1 cellular context compared by ENCODE assay signal in the genomic region with DNA sequence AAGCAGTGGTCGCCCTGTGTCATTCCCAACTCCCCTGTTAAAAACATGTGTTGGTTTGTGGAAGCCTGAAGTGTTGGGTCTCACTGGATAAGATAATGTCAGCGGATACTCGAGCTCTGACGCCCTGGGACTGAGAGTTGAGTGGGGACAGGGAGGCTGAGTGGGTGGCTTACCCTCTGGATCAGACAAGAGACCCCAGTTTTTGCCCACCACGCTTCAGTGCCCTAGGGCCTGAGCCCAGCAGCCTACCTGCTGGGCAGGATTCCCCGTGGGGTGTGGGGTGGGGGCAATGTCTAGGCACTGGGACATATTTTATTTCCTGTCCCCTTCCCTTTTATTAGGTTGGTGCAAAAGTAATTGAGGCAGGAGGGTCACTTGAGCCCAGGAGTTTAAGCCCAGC.
TF ChIP-seq lines count a peak whose summit lies in the region.

No MANE protein-coding gene starts in this region.

TF ChIP-seq in H1, 55 proteins besides CTCF, POLR2A, EP300 and RAD21 (continued from another document):
- TF ChIP-seq, protein P1, sequence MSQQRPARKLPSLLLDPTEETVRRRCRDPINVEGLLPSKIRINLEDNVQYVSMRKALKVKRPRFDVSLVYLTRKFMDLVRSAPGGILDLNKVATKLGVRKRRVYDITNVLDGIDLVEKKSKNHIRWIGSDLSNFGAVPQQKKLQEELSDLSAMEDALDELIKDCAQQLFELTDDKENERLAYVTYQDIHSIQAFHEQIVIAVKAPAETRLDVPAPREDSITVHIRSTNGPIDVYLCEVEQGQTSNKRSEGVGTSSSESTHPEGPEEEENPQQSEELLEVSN (IDR thresholded peaks at IDR 0.05), result no peak
- TF ChIP-seq, protein P2, sequence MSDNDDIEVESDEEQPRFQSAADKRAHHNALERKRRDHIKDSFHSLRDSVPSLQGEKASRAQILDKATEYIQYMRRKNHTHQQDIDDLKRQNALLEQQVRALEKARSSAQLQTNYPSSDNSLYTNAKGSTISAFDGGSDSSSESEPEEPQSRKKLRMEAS (IDR thresholded peaks at IDR 0.05), result no peak
